In genomic region chr10:19638173-19638872, GRCh38 we compare ENCODE assay signal across 8 cellular contexts.
A peak's percentile ranks its signal among the peaks of the same experiment; 100 is the strongest.
DNase-seq lines count a peak whose midpoint lies in the region; ATAC-seq and TF ChIP-seq lines count a peak whose summit lies in the region.

No MANE protein-coding gene starts in this region.

- no peak overlapping the region for H3K27ac Mint-ChIP-seq in activated CD8-positive, alpha-beta memory T cell treated with anti-CD3 and anti-CD28 coated beads, Interleukin-2, amount 10 ng/mL, durations not matched to agents 7 days and 5 days

- no peak for TF ChIP-seq CTCF in retinal pigment epithelial cell (conservative IDR thresholded peaks at IDR 0.05; ENCODE audit: low read depth, low read length)

- peaks cover 9% of the 10 kb centered on the region for H3K9me3 Mint-ChIP-seq in activated CD8-positive, alpha-beta memory T cell treated with anti-CD3 and anti-CD28 coated beads, Interleukin-2, amount 10 ng/mL, durations not matched to agents 7 days and 5 days (ENCODE audit: low read depth)

- H3K27me3 Mint-ChIP-seq in activated CD8-positive, alpha-beta memory T cell treated with anti-CD3 and anti-CD28 coated beads, Interleukin-2, amount 10 ng/mL, durations not matched to agents 7 days and 5 days: no peaks in the 10 kb centered on the region

- no peak overlapping the region for H3K4me3 Mint-ChIP-seq in activated CD8-positive, alpha-beta memory T cell treated with anti-CD3 and anti-CD28 coated beads, Interleukin-2, amount 10 ng/mL, durations not matched to agents 7 days and 5 days

- CTCF ChIA-PET in activated CD8-positive, alpha-beta memory T cell treated with anti-CD3 and anti-CD28 coated beads, Interleukin-2, amount 10 ng/mL, durations not matched to agents 7 days and 5 days (lab: Charles Lee): no interaction called here

- no peaks in the 10 kb centered on the region for H3K36me3 Mint-ChIP-seq in activated CD8-positive, alpha-beta memory T cell treated with anti-CD3 and anti-CD28 coated beads, Interleukin-2, amount 10 ng/mL, durations not matched to agents 7 days and 5 days

- H3K4me3 ChIP-seq in retinal pigment epithelial cell (ENCODE audit: low read length): no peak overlapping the region

- no peak for ATAC-seq in activated CD8-positive, alpha-beta memory T cell treated with anti-CD3 and anti-CD28 coated beads, Interleukin-2, amount 10 ng/mL, durations not matched to agents 7 days and 5 days
- no peak for ATAC-seq in GM19397 (IDR thresholded peaks at IDR 0.05; ENCODE audit: unreplicated experiment)

- no peaks in the 10 kb centered on the region for H3K4me1 Mint-ChIP-seq in activated CD8-positive, alpha-beta memory T cell treated with anti-CD3 and anti-CD28 coated beads, Interleukin-2, amount 10 ng/mL, durations not matched to agents 7 days and 5 days

- DNase-seq in DMS53 treated with DMSO at 0.1 percent for 48 hours (lab: John Stamatoyannopoulos, UW; ENCODE audit: unreplicated experiment) (peak; percentile 32), RPMI7951 (ENCODE audit: low read depth) (peak; percentile 81), foreskin melanocyte (peak; percentile 76), retinal pigment epithelial cell (ENCODE audit: low read depth) (peak; percentile 71), DMS 273 (lab: John Stamatoyannopoulos, UW; ENCODE audit: unreplicated experiment) (no peak)
- DNase-seq in activated CD8-positive, alpha-beta memory T cell treated with anti-CD3 and anti-CD28 coated beads for 24 hours: no peak
- DNase-seq in activated CD8-positive, alpha-beta memory T cell treated with anti-CD3 and anti-CD28 coated beads, Interleukin-2, amount 10 ng/mL, durations not matched to agents 7 days and 5 days: no peak

Comparison
In these comparisons a context has a peak if more than half of its experiments do, and no peak if none do; other contexts are left out.
1. DNase-seq: peak in DMS53 treated with DMSO at 0.1 percent for 48 hours (single experiment), RPMI7951 (single experiment), foreskin melanocyte (single experiment) and retinal pigment epithelial cell (single experiment); none in activated CD8-positive, alpha-beta memory T cell treated with anti-CD3 and anti-CD28 coated beads for 24 hours (single experiment), DMS 273 (single experiment) and activated CD8-positive, alpha-beta memory T cell treated with anti-CD3 and anti-CD28 coated beads, Interleukin-2, amount 10 ng/mL, durations not matched to agents 7 days and 5 days (single experiment).